ENCODE assay signal across 18 cellular contexts in the genomic region with DNA sequence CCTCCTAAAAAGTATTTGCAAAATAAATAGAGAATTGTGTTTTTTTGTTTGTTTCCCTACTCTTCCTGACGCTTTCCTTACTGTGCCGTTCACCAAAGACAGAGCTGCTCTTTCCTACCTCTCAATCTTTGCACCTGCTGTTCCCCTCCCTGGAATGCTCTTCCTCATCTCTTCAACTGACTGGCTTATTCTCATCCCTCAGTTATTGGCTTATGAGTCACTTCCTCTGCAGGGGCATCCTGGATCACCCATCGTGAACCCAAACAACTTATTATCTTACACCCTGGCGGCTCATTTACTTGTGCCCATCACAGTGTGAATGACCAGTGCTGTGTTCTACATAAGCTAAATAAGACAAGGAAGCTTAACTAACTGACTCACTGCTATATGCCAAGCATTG. TPM values are rescaled to one million over a fixed set of nuclear protein-coding genes. Genes with fewer than 3 reads are reported as not detected.
"Had no signal": no experiment of that assay in that cellular context is flagged by ENCODE, and none has a peak within 500 bp of the region (broad histone marks: within the 10 kb centered on the region; RNA-seq: fewer than 3 reads in every experiment).

No MANE protein-coding gene starts in this region.

- H3K4me3 ChIP-seq: body of pancreas, dorsolateral prefrontal cortex, lower lobe of right lung, sigmoid colon, testis had no signal

- H3K27ac ChIP-seq: body of pancreas, dorsolateral prefrontal cortex, epithelial cell of prostate, lower lobe of right lung, parathyroid adenoma, sigmoid colon, testis had no signal

- ATAC-seq: activated CD4-positive, CD25-positive, alpha-beta regulatory T cell treated with anti-CD3 and anti-CD28 coated beads, Interleukin-2, amount 50 U/mL, for 24 hours; activated T-cell treated with anti-CD3 and anti-CD28 coated beads, Interleukin-2, amount 50 U/mL, for 4 hours; body of pancreas; lower lobe of right lung; natural killer cell treated with Interleukin-12 subunit alpha and Interleukin-12 subunit beta and Interleukin-15 and Interleukin-18, amount 100 ng/mL, for 72 hours; stimulated activated memory B cell treated with anti-CD40 and anti-IgM and Interleukin-4, amounts not matched to agents 10 μg/mL and 1 μg/mL and 100 μg/mL, for 72 hours had no signal

- H3K79me2 ChIP-seq: parathyroid adenoma had no signal

- H3K9ac ChIP-seq: parathyroid adenoma had no signal

- H3K27me3 ChIP-seq: body of pancreas, dorsolateral prefrontal cortex, sigmoid colon, testis had no signal

- H3K36me3 ChIP-seq: lower lobe of right lung, sigmoid colon had no signal

- DNase-seq: activated CD4-positive, alpha-beta T cell treated with anti-CD3 and anti-CD28 coated beads, Interleukin-2, amount 10 ng/mL, durations not matched to agents 7 days and 5 days; activated CD8-positive, alpha-beta memory T cell treated with anti-CD3 and anti-CD28 coated beads, Interleukin-2, amount 50 U/mL, for 4 hours; activated naive CD4-positive, alpha-beta T cell treated with anti-CD3 and anti-CD28 coated beads for 36 hours; activated T-cell treated with anti-CD3 and anti-CD28 coated beads, Interleukin-2, amount 50 U/mL, for 4 hours; body of pancreas; dorsolateral prefrontal cortex; endodermal cell; foreskin fibroblast; lower lobe of right lung; sigmoid colon; stimulated activated CD4-positive, alpha-beta T cell treated with anti-CD3 and anti-CD28 coated beads, Interleukin-4, amount 100 ng/mL, for 4 hours; T1000; testis had no signal

- H2AFZ ChIP-seq: parathyroid adenoma had no signal

- H3K4me1 ChIP-seq: lower lobe of right lung, parathyroid adenoma, sigmoid colon, testis had no signal

- H3K9me3 ChIP-seq: body of pancreas, lower lobe of right lung, sigmoid colon, testis had no signal

RNA-seq across cellular contexts. Expression of a gene that starts 59.2 kb away (rescaled TPM):
- total RNA-seq: body of pancreas had no signal
